13 cellular contexts compared by ENCODE assay signal in the genomic region with DNA sequence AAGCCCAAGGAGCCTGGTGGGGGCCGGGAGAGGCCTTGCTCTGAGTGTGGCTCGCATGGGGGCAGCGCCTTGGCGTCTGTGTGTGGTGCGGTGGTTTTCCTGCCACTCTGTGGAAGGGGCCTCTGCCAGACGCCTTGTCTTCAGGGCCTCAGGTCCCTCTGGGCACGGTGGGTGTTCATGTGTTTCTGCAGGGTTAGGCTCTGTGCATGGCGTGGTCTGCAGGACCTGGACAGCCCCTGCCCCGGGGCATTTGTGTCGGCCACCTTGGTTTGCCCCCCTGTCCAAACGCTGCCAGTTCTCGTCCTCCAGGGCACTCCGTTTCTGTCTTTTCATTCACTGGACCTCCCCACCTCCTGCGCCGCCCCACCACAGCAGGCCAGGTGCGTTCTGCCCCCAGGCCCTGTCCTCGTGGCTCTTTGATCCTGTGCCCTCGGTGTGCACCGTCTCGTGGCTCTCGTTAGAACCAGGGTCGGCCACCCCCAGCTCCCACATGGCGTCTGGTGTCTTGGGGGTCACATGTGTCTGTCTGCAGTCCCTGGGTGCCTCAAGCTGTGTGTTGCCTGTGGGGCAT. TPM values are rescaled to one million over a fixed set of nuclear protein-coding genes. Genes with fewer than 3 reads are reported as not detected.
DNase-seq lines count a peak whose midpoint lies in the region; ATAC-seq, FAIRE-seq and TF ChIP-seq lines count a peak whose summit lies in the region.
"Had no signal": no experiment of that assay in that cellular context is flagged by ENCODE, and none has a peak within 500 bp of the region (broad histone marks: within the 10 kb centered on the region; RNA-seq: fewer than 3 reads in every experiment).

No MANE protein-coding gene starts in this region.

- H3K36me3 Mint-ChIP-seq in activated CD4-positive, alpha-beta T cell treated with anti-CD3 and anti-CD28 coated beads for 36 hours (ENCODE audit: low read depth): peaks cover 15% of the 10 kb centered on the region

- TF ChIP-seq CTCF in Peyer's patch (IDR thresholded peaks at IDR 0.05): no peak
- no peak for TF ChIP-seq CTCF in H1 (IDR thresholded peaks at IDR 0.05; ENCODE audit: control extremely low read depth in 1 of 3, insufficient read depth in 1 of 3, low read depth in 1 of 3, low read length in 3 of 3)

- peaks cover 0 to 28% of the 10 kb centered on the region in 2 experiments; a peak in 2 of 4 replicates for H3K79me2 ChIP-seq in H1 (ENCODE audit: control insufficient read depth in 1 of 2, insufficient read depth in 2 of 2, low read length in 2 of 2)
- peaks cover 10% of the 10 kb centered on the region for H3K79me2 ChIP-seq in trophoblast cell (ENCODE audit: control insufficient read depth, insufficient read depth, low read length, poor library complexity)

- H3K4me2 ChIP-seq in H1 (ENCODE audit: insufficient read depth in 1 of 2, low read depth in 2 of 2, low read length in 2 of 2): no peak overlapping the region
- no peak overlapping the region for H3K4me2 ChIP-seq in trophoblast cell (ENCODE audit: low read length)

- no peak for ATAC-seq in activated CD4-positive, alpha-beta T cell treated with anti-CD3 and anti-CD28 coated beads for 36 hours
- ATAC-seq: PC-3 had no signal

- H2BK5ac ChIP-seq in H1 (ENCODE audit: low read depth, low read length) (0 out of 2 replicates have a peak overlapping the region, but pooled peaks have one; percentile 66), trophoblast cell (ENCODE audit: low read depth, low read length, poor library complexity) (no peak overlapping the region)

- H2AFZ ChIP-seq in H1 (ENCODE audit: low read length) (no peak overlapping the region), trophoblast cell (ENCODE audit: insufficient read depth, low read length, poor library complexity) (no peak overlapping the region)

- no peak overlapping the region for H4K12ac ChIP-seq in trophoblast cell (ENCODE audit: low read depth, low read length)

- H2BK20ac ChIP-seq in H1 (ENCODE audit: low read length): no peak overlapping the region

- peak overlapping the region; percentile 70 for H3K27ac Mint-ChIP-seq in activated CD4-positive, alpha-beta T cell treated with anti-CD3 and anti-CD28 coated beads for 36 hours

- H3K23me2 ChIP-seq in H1 (ENCODE audit: low read depth, low read length): no peaks in the 10 kb centered on the region

- peaks cover 19% of the 10 kb centered on the region for H3K79me1 ChIP-seq in H1 (ENCODE audit: low read depth, low read length)
- H3K79me1 ChIP-seq in trophoblast cell (ENCODE audit: low read length): peaks cover 24% of the 10 kb centered on the region

- H4K8ac ChIP-seq in H1 (ENCODE audit: extremely low read depth, insufficient read depth, low read length) (no peak overlapping the region; the same call in 1 of the 2 replicates), trophoblast cell (ENCODE audit: low read depth, low read length) (no peak overlapping the region)

- H3K4me1 Mint-ChIP-seq in activated CD4-positive, alpha-beta T cell treated with anti-CD3 and anti-CD28 coated beads for 36 hours: peaks cover 74% of the 10 kb centered on the region

- H4K91ac ChIP-seq in H1 (replicated peaks; ENCODE audit: insufficient read length, low read length) (no peak overlapping the region), trophoblast cell (ENCODE audit: low read depth, low read length) (peak overlapping the region; percentile 50)

- H3K4me3 ChIP-seq in Peyer's patch (no peak overlapping the region), H1 (ENCODE audit: extremely low read depth in 1 of 4, insufficient read depth in 2 of 4, low read depth in 3 of 4, low read length in 4 of 4) (no peak overlapping the region), trophoblast cell (ENCODE audit: low read depth, low read length) (no peak overlapping the region)
- H3K4me3 ChIP-seq: thoracic aorta had no signal

- FAIRE-seq in H1 (lab: Jason Lieb, UNC): no peak
- FAIRE-seq: endothelial cell of umbilical vein had no signal

- H3K4ac ChIP-seq in H1 (replicated peaks; ENCODE audit: insufficient read length, low read depth, low read length): no peak overlapping the region
- no peak overlapping the region for H3K4ac ChIP-seq in trophoblast cell (ENCODE audit: low read depth, low read length)

- H3K9me3 Mint-ChIP-seq in activated CD4-positive, alpha-beta T cell treated with anti-CD3 and anti-CD28 coated beads for 36 hours (ENCODE audit: low read depth): no peaks in the 10 kb centered on the region

- DNase-seq in activated CD4-positive, alpha-beta T cell treated with anti-CD3 and anti-CD28 coated beads for 36 hours: no peak
- DNase-seq in activated CD4-positive, alpha-beta T cell treated with anti-CD3 and anti-CD28 coated beads for 1 hour: no peak
- DNase-seq in Peyer's patch (peak in 1 of 3 donors; percentile 45), H1 (ENCODE audit: low read depth in 1 of 2, low spot score in 2 of 2) (no peak), trophoblast cell (no peak), occipital lobe (lab: John Stamatoyannopoulos, UW) (no peak), RKO (ENCODE audit: low spot score) (no peak), DMS 273 treated with DMSO at 0.1 percent for 48 hours (lab: John Stamatoyannopoulos, UW) (no peak)
- DNase-seq: PC-3, retina had no signal

- H3K36me3 ChIP-seq in Peyer's patch (no peaks in the 10 kb centered on the region), H1 (ENCODE audit: control insufficient read depth in 2 of 4, insufficient read depth in 4 of 4, low read length in 3 of 4) (peaks cover 0 to 2% (median 0%) of the 10 kb centered on the region in 4 experiments; a peak in 1 of 8 replicates), trophoblast cell (ENCODE audit: control insufficient read depth in 1 of 2, insufficient read depth in 2 of 2, low read length in 2 of 2) (peaks cover 0 to 5% of the 10 kb centered on the region in 2 experiments)
- H3K36me3 ChIP-seq: thoracic aorta had no signal

- H3K9ac ChIP-seq in H1 (replicated peaks in 1 of 4; ENCODE audit: extremely low read depth in 1 of 4, low read depth in 3 of 4, low read length in 3 of 4) (no peak overlapping the region), trophoblast cell (ENCODE audit: low read length) (no peak overlapping the region)

- no peak for TF ChIP-seq RAD21 in H1 (IDR thresholded peaks at IDR 0.05 in 1 of 2, conservative IDR thresholded peaks at IDR 0.05 in 1 of 2; ENCODE audit: low read depth in 2 of 2, low read length in 2 of 2)

- H3K14ac ChIP-seq in H1 (ENCODE audit: insufficient read length) (no peak overlapping the region), trophoblast cell (ENCODE audit: low read length) (peak overlapping the region; percentile 8)

- TF ChIP-seq EP300 in H1 (IDR thresholded peaks at IDR 0.05; ENCODE audit: borderline replicate concordance in 1 of 2, low read depth in 2 of 2, low read length in 2 of 2): no peak

- peak overlapping the region; percentile 60 for H3K4me3 Mint-ChIP-seq in activated CD4-positive, alpha-beta T cell treated with anti-CD3 and anti-CD28 coated beads for 36 hours

- no peak overlapping the region for H3K56ac ChIP-seq in H1 (replicated peaks; ENCODE audit: insufficient read length, low read depth, low read length)

- H2BK120ac ChIP-seq in H1 (replicated peaks; ENCODE audit: low read depth, low read length) (no peak overlapping the region), trophoblast cell (ENCODE audit: insufficient read depth, low read length, poor library complexity) (peak overlapping the region; percentile 6)

- H4K5ac ChIP-seq in H1 (ENCODE audit: insufficient read length, low read depth, low read length): no peak overlapping the region

- no peak overlapping the region for H3K18ac ChIP-seq in H1 (ENCODE audit: extremely low read depth, low read length)
- H3K18ac ChIP-seq in trophoblast cell (ENCODE audit: low read length): peak overlapping the region; percentile 30

- peaks cover 0 to 32% (median 11%) of the 10 kb centered on the region in 4 donors for H3K4me1 ChIP-seq in Peyer's patch
- H3K4me1 ChIP-seq in H1 (replicated peaks in 1 of 4; ENCODE audit: control insufficient read depth in 3 of 4, insufficient read depth in 4 of 4, low read length in 3 of 4): peaks cover 0 to 6% (median 3%) of the 10 kb centered on the region in 4 experiments; a peak in 5 of 7 replicates
- H3K4me1 ChIP-seq in trophoblast cell (ENCODE audit: control insufficient read depth in 1 of 2, insufficient read depth in 2 of 2, low read length in 2 of 2): peaks cover 37 to 47% of the 10 kb centered on the region in 2 experiments

- no peak overlapping the region for H2AK5ac ChIP-seq in H1 (ENCODE audit: low read depth, low read length)
- peak overlapping the region; percentile 51 for H2AK5ac ChIP-seq in trophoblast cell (ENCODE audit: low read length)

- 89% methylated on average over 23 of the region's 23 CpGs; no CpG with 5 or more reads in 1 of the 2 experiments for WGBS in H1 (ENCODE audit: extremely low coverage in 1 of 2, insufficient coverage in 1 of 2, insufficient read length in 1 of 2, insufficient replicate concordance in 2 of 2, low coverage in 1 of 2, low lambda C conversion rate in 2 of 2, missing lambda C conversion rate in 1 of 2), 2 experiments
- WGBS in trophoblast cell (ENCODE audit: extremely low coverage, insufficient coverage, insufficient read length): no CpG with 5 or more reads among the region's 23 CpGs

- POLR2A ChIA-PET in activated CD4-positive, alpha-beta T cell treated with anti-CD3 and anti-CD28 coated beads for 36 hours (lab: Charles Lee): no interaction called here
- POLR2A ChIA-PET in H1 (lab: Charles Lee; ENCODE audit: partially characterized antibody): no interaction called here

- no peak overlapping the region for H3K23ac ChIP-seq in H1 (ENCODE audit: insufficient read length)
- H3K23ac ChIP-seq in trophoblast cell (ENCODE audit: low read length): no peak overlapping the region

- TF ChIP-seq POLR2A in Peyer's patch (IDR thresholded peaks at IDR 0.05) (no peak), H1 (IDR thresholded peaks at IDR 0.05; ENCODE audit: control extremely low read depth in 1 of 2, low read depth in 2 of 2, low read length in 2 of 2) (no peak)

- H3K27ac ChIP-seq in Peyer's patch (peak overlapping the region; percentile 28 to 60 (median 40)), H1 (ENCODE audit: low read depth, low read length) (no peak overlapping the region), trophoblast cell (ENCODE audit: low read depth, low read length) (no peak overlapping the region)
- H3K27ac ChIP-seq: thoracic aorta had no signal

- peaks cover 0 to 13% of the 10 kb centered on the region in 2 experiments for H4K20me1 ChIP-seq in H1 (replicated peaks in 1 of 2; ENCODE audit: control insufficient read depth in 1 of 2, insufficient read depth in 2 of 2, low read length in 2 of 2)

- CTCF ChIA-PET in activated CD4-positive, alpha-beta T cell treated with anti-CD3 and anti-CD28 coated beads for 36 hours (lab: Charles Lee): interaction anchor here (0.5 kb wide), 1 partner anchor 233 kb away, joined by 3 read pairs; no protein-coding TSS in a partner anchor
- CTCF ChIA-PET in H1 (lab: Charles Lee; ENCODE audit: partially characterized antibody): interaction anchor here (0.5 to 2.4 kb wide), 5 partner anchors 14 to 93 kb away, joined by 3 to 9 read pairs (median 4); no protein-coding TSS in a partner anchor

- H3K9me3 ChIP-seq in Peyer's patch (no peaks in the 10 kb centered on the region), H1 (ENCODE audit: insufficient read depth in 2 of 2, low read depth in 1 of 2, low read length in 1 of 2) (no peaks in the 10 kb centered on the region), trophoblast cell (ENCODE audit: insufficient read depth, low read depth, low read length) (peaks cover 6% of the 10 kb centered on the region)
- H3K9me3 ChIP-seq: thoracic aorta had no signal

- H3K27me3 Mint-ChIP-seq in activated CD4-positive, alpha-beta T cell treated with anti-CD3 and anti-CD28 coated beads for 36 hours: no peaks in the 10 kb centered on the region

- H2BK15ac ChIP-seq in H1 (ENCODE audit: low read length): no peak overlapping the region

- intact Hi-C loops in activated CD4-positive, alpha-beta T cell treated with anti-CD3 and anti-CD28 coated beads for 36 hours (cut with DNase I, micrococcal nuclease): no loop called here

- no peaks in the 10 kb centered on the region for H3K27me3 ChIP-seq in Peyer's patch
- no peaks in the 10 kb centered on the region for H3K27me3 ChIP-seq in H1 (replicated peaks in 1 of 4; ENCODE audit: control insufficient read depth in 3 of 4, extremely low read depth in 1 of 4, insufficient read depth in 3 of 4, low read length in 3 of 4)
- no peaks in the 10 kb centered on the region for H3K27me3 ChIP-seq in trophoblast cell (ENCODE audit: insufficient read depth, low read length)

- H2BK12ac ChIP-seq in H1 (ENCODE audit: low read depth, low read length) (no peak overlapping the region), trophoblast cell (ENCODE audit: low read length) (no peak overlapping the region)

RNA-seq across cellular contexts. Expression of gene ZNF750, which starts 43.7 kb away (rescaled TPM):
- not detected for total RNA-seq in activated CD4-positive, alpha-beta T cell treated with anti-CD3 and anti-CD28 coated beads for 36 hours
- not detected for total RNA-seq in Peyer's patch
- total RNA-seq in H1 (2021; fragmentation: NEBNext Ultra II Directional; extraction: Animal tissue kit (Norgen Biotek cat#: 25700)): not detected in 2 replicates
- 0.02 TPM in 1 of 2 replicates, not detected in the other for polyA plus RNA-seq in H1 (2011; rRNA removed)
- not detected for polyA plus RNA-seq in H1 (2011; cell fraction: cytosol; rRNA removed)
- polyA plus RNA-seq in H1 (2011; cell fraction: nucleus; rRNA removed): not detected
- 0.12 to 0.14 TPM in 2 of 4 replicates, not detected in the others for polyA plus RNA-seq in H1 (2012, experiment 1 of 2)
- 0.04 TPM for polyA plus RNA-seq in H1 (2012, experiment 2 of 2)
- polyA plus RNA-seq in H1 (2013, experiment 1 of 2): 0.02 TPM
- polyA plus RNA-seq in H1 (2013, experiment 2 of 2): 0.02 TPM
- polyA minus RNA-seq in H1 (2011; rRNA and poly(A)+ RNA removed): not detected in 2 replicates
- not detected for polyA minus RNA-seq in H1 (2011; cell fraction: cytosol; rRNA and poly(A)+ RNA removed)
- polyA minus RNA-seq in H1 (2011; cell fraction: nucleus; rRNA and poly(A)+ RNA removed): not detected
- 28.8 and 29.8 TPM in 2 replicates for polyA plus RNA-seq in trophoblast cell (2013)
- not detected for total RNA-seq in occipital lobe
- total RNA-seq: A172, PC-3, thoracic aorta had no signal

Comparison
In these comparisons a context has a peak if more than half of its experiments do, and no peak if none do; other contexts are left out.
1. H3K27ac ChIP-seq: peak in Peyer's patch (4 of 4); none in H1 (single experiment) and trophoblast cell (single experiment).